Comparison of ENCODE assay signal across 8 cellular contexts in genomic region chr17:20009302-20010098, GRCh38. TPM values are rescaled to one million over a fixed set of nuclear protein-coding genes. Genes with fewer than 3 reads are reported as not detected.
DNase-seq lines count a peak whose midpoint lies in the region; ATAC-seq, FAIRE-seq and TF ChIP-seq lines count a peak whose summit lies in the region.

Gene SPECC1, plus strand, starts transcription at chr17:20009359. Its CDS starts 87,293 bp downstream, at chr17:20096652.

- dilution Hi-C loops in mammary epithelial cell (cut with HindIII; ENCODE audit: low sequenced_read_pairs): no loop called here
- dilution Hi-C loops in keratinocyte (cut with MboI; ENCODE audit: extremely low pct_ligation_motif_present, low sequenced_read_pairs): no loop called here

- H3K27ac ChIP-seq in WERI-Rb-1 (peak within 1 kb of the TSS; percentile 37), mammary epithelial cell (ENCODE audit: insufficient read depth, low read depth, low read length) (no peak within 1 kb of the TSS), keratinocyte (ENCODE audit: control insufficient read depth, insufficient read depth, low read length) (no peak within 1 kb of the TSS)

- H3K4me2 ChIP-seq in mammary epithelial cell (ENCODE audit: insufficient read depth, low read depth, low read length) (peak within 1 kb of the TSS; percentile 100), keratinocyte (ENCODE audit: control insufficient read depth, extremely low read depth, insufficient read depth, low read depth, low read length) (peak within 1 kb of the TSS; percentile 97)

- H2AFZ ChIP-seq in mammary epithelial cell (ENCODE audit: low read depth, low read length) (peak within 1 kb of the TSS; percentile 100), keratinocyte (ENCODE audit: control insufficient read depth, low read length) (peak within 1 kb of the TSS; percentile 98)

- H3K9ac ChIP-seq in mammary epithelial cell (ENCODE audit: insufficient read depth, low read length) (peak within 1 kb of the TSS; percentile 18), keratinocyte (ENCODE audit: control insufficient read depth, extremely low read depth, insufficient read depth, low read length) (peak within 1 kb of the TSS; percentile 55)

- BruUV-seq in mammary epithelial cell (replicated peaks; lab: Mats Ljungman, UMichigan): no TSS peak

- peak; percentile 91 for TF ChIP-seq CTCF in WERI-Rb-1 (IDR thresholded peaks at IDR 0.05; ENCODE audit: low read depth, low read length)
- peak in 1 of 2 donors; percentile 83 for TF ChIP-seq CTCF in mammary epithelial cell (conservative IDR thresholded peaks at IDR 0.05 in 1 of 2, IDR thresholded peaks at IDR 0.05 in 1 of 2; ENCODE audit: extremely low read depth in 1 of 2, insufficient read depth in 1 of 2, low read depth in 1 of 2, low read length in 2 of 2)
- peak in 1 of 3 experiments; percentile 89 for TF ChIP-seq CTCF in keratinocyte (optimal IDR thresholded peaks at IDR 0.05 in 1 of 3, IDR thresholded peaks at IDR 0.05 in 1 of 3, conservative IDR thresholded peaks at IDR 0.05 in 1 of 3; ENCODE audit: extremely low read depth in 1 of 3, insufficient read depth in 2 of 3, low read length in 3 of 3)

- CTCF ChIA-PET in mammary epithelial cell (lab: Charles Lee; ENCODE audit: low non-redundant PET): interaction anchor here (0.6 to 0.7 kb wide), 2 partner anchors 16 to 235 kb away, joined by 4 to 21 read pairs; no protein-coding TSS in a partner anchor

- H4K20me1 ChIP-seq in mammary epithelial cell (ENCODE audit: insufficient read depth, low read length) (no peaks in the 10 kb centered on the region), keratinocyte (ENCODE audit: control insufficient read depth, extremely low read depth, insufficient read depth, low read length) (no peaks in the 10 kb centered on the region)

- no peak for FAIRE-seq in keratinocyte (lab: Jason Lieb, UNC)

- H3K36me3 ChIP-seq in WERI-Rb-1: no peaks in the 10 kb centered on the region
- H3K36me3 ChIP-seq in mammary epithelial cell (ENCODE audit: insufficient read depth, low read length): no peaks in the 10 kb centered on the region
- H3K36me3 ChIP-seq in keratinocyte (ENCODE audit: control insufficient read depth in 2 of 2, extremely low read depth in 1 of 2, insufficient read depth in 2 of 2, low read length in 2 of 2): no peaks in the 10 kb centered on the region

- H3K4me3 ChIP-seq in WERI-Rb-1 (ENCODE audit: low read depth, low read length): peak within 1 kb of the TSS; percentile 69
- H3K4me3 ChIP-seq in mammary epithelial cell (replicated peaks in 1 of 3; ENCODE audit: insufficient read depth in 1 of 3, low read depth in 2 of 3, low read length in 3 of 3): peak within 1 kb of the TSS; percentile 64 to 82 (median 75)
- peak within 1 kb of the TSS; percentile 37 to 81 (median 80) for H3K4me3 ChIP-seq in keratinocyte (ENCODE audit: control insufficient read depth in 2 of 3, extremely low read depth in 1 of 3, insufficient read depth in 2 of 3, low read depth in 1 of 3, low read length in 3 of 3)

- under 1% methylated on average over 22 of the region's 96 CpGs for WGBS in mammary epithelial cell (ENCODE audit: low coverage, missing lambda C conversion rate)

- H3K79me2 ChIP-seq in mammary epithelial cell (ENCODE audit: insufficient read depth, low read length): no peaks in the 10 kb centered on the region
- H3K79me2 ChIP-seq in keratinocyte (ENCODE audit: control insufficient read depth, insufficient read depth, low read length): no peaks in the 10 kb centered on the region

- H3K4me1 ChIP-seq in mammary epithelial cell (ENCODE audit: insufficient read depth, low read length) (peaks cover 16% of the 10 kb centered on the region), keratinocyte (ENCODE audit: control insufficient read depth, extremely low read depth, insufficient read depth, low read length) (peaks cover 8% of the 10 kb centered on the region)

- H3K27me3 ChIP-seq in WERI-Rb-1 (ENCODE audit: insufficient read depth, low read depth, severe bottlenecking) (no peaks in the 10 kb centered on the region), mammary epithelial cell (ENCODE audit: insufficient read depth, low read length) (peaks cover 2% of the 10 kb centered on the region), keratinocyte (ENCODE audit: control insufficient read depth, extremely low read depth, insufficient read depth, low read length) (peaks cover 27% of the 10 kb centered on the region)

- H3K9me3 ChIP-seq in WERI-Rb-1 (ENCODE audit: severe bottlenecking) (no peaks in the 10 kb centered on the region), mammary epithelial cell (replicated peaks; ENCODE audit: insufficient read depth, low read length) (no peaks in the 10 kb centered on the region), keratinocyte (ENCODE audit: control insufficient read depth, low read depth, low read length) (no peaks in the 10 kb centered on the region)

- no peaks in the 10 kb centered on the region for H3K9me1 ChIP-seq in keratinocyte (ENCODE audit: control insufficient read depth, extremely low read depth, insufficient read depth, low read length)

- DNase-seq in NCI-H2081 (lab: John Stamatoyannopoulos, UW) (peak; percentile 69 to 81), WERI-Rb-1 (peak; percentile 87), mammary epithelial cell (peak; percentile 69), keratinocyte (ENCODE audit: low read depth, low spot score) (no peak), epidermal melanocyte (ENCODE audit: insufficient read length, low spot score) (no peak)
- peak; percentile 87 for DNase-seq in stimulated activated CD4-positive, alpha-beta T cell treated with anti-CD3 and anti-CD28 coated beads, Interleukin-15, amount 100 ng/mL, for 24 hours

- ATAC-seq in GM18511 (IDR thresholded peaks at IDR 0.05; ENCODE audit: unreplicated experiment): peak; percentile 94
- ATAC-seq in HG02943 (IDR thresholded peaks at IDR 0.05; ENCODE audit: low read depth, unreplicated experiment): peak; percentile 90

- intact Hi-C loops in mammary epithelial cell (cut with micrococcal nuclease): loop anchor here (1.0 kb wide), 2 partner anchors 16 to 86 kb away; no protein-coding TSS in a partner anchor

- in situ Hi-C loops in mammary epithelial cell (cut with MboI; ENCODE audit: low sequenced_read_pairs in 2 of 2): no loop called here

RNA-seq across cellular contexts. Expression of gene SPECC1, which starts in this region (rescaled TPM):
- 100 to 1,000 TPM in 1 of 2 donors, 10 to 100 TPM in 1; 67.1 to 122 TPM for total RNA-seq in mammary epithelial cell
- 27.4 TPM for polyA plus RNA-seq in mammary epithelial cell
- 52.7 TPM for polyA minus RNA-seq in mammary epithelial cell
- 20.6 to 27.4 TPM (median 20.9 TPM) in 3 replicates for polyA plus RNA-seq in keratinocyte
- 48.2 TPM for polyA plus RNA-seq in keratinocyte (2011; ENCODE audit: low read depth)
- polyA plus RNA-seq in keratinocyte (2011; cell fraction: cytosol; rRNA removed): 14.9 and 15.5 TPM in 2 replicates
- 24.5 and 30.2 TPM in 2 replicates for polyA plus RNA-seq in keratinocyte (2011; cell fraction: nucleus; rRNA removed)
- 13.3 and 27.6 TPM in 2 replicates for polyA plus RNA-seq in keratinocyte (2012; ENCODE audit: low replicate concordance)
- polyA minus RNA-seq in keratinocyte: 15.2 to 25.4 TPM (median 21.9 TPM) in 3 replicates
- 26.3 TPM for polyA minus RNA-seq in keratinocyte (2011; cell fraction: cytosol; rRNA and poly(A)+ RNA removed)
- polyA minus RNA-seq in keratinocyte (2011; cell fraction: nucleus; rRNA and poly(A)+ RNA removed): 21.0 and 41.2 TPM in 2 replicates

Comparison
In these comparisons a context has a peak if more than half of its experiments do, and no peak if none do; other contexts are left out.
1. DNase-seq: peak in NCI-H2081 (2 of 2), WERI-Rb-1 (single experiment), mammary epithelial cell (single experiment) and stimulated activated CD4-positive, alpha-beta T cell treated with anti-CD3 and anti-CD28 coated beads, Interleukin-15, amount 100 ng/mL, for 24 hours (single experiment); none in keratinocyte (single experiment) and epidermal melanocyte (single experiment).
2. Peak in every context shown above with its lines, with median percentiles within 50 percentile points of each other: H3K4me3 ChIP-seq.